Comparison of ENCODE assay signal across 9 cellular contexts in the genomic region with DNA sequence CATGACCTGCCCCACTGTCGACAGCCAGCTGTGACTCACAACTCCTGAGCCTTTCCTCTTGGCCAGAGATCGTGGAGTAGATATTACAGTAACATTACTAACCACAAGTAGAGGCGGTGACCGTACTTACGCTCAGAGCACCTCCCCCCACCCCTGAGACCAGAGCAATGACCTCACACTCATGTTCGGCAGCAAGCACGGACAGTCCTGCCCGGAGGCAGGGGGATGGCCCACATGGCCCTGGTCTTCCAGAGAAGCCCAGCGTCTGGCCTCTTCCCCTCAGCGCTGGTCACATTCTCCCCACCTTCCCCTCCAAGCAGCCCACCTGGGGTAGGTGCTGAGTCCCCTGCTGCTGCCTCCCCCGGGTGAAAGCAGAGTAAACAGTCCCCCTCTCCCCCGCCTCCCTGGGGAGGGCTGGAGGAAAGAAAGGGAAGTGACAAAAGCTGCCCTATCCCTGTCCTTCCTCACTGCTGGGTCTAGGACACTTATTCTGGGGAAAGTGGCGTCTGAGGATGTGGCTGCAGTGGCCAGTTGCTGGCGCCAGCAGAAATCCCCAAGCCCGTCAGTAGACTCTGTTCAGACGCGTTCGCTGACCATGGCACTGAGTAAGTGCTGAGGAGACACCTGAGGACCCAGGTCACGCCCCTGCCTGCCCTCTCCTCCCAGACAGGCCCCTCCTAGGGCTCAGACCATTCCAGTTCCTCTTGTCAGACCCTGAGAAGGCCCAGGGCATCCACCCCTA.
A peak's percentile ranks its signal among the peaks of the same experiment; 100 is the strongest.
DNase-seq lines count a peak whose midpoint lies in the region; ATAC-seq and TF ChIP-seq lines count a peak whose summit lies in the region.
"Had no signal": no experiment of that assay in that cellular context is flagged by ENCODE, and none has a peak within 500 bp of the region (broad histone marks: within the 10 kb centered on the region; RNA-seq: fewer than 3 reads in every experiment).

No MANE protein-coding gene starts in this region.

- H3K4me2 ChIP-seq in GM23248 (ENCODE audit: unreplicated experiment) (peak overlapping the region; percentile 39), fibroblast of lung (ENCODE audit: extremely low read depth, insufficient read depth, low read length) (peak overlapping the region; percentile 11), parathyroid adenoma (ENCODE audit: low read length) (peak overlapping the region; percentile 47)

- no peak overlapping the region for H3K27ac ChIP-seq in CD4-positive, alpha-beta T cell (ENCODE audit: low read depth, low read length)
- H3K27ac ChIP-seq in GM23248 (peak overlapping the region; percentile 88), fibroblast of lung (ENCODE audit: insufficient read depth, low read length) (peak overlapping the region; percentile 96), parathyroid adenoma (peak overlapping the region; percentile 5)

- no peaks in the 10 kb centered on the region for H3K4me1 Mint-ChIP-seq in CD4-positive, alpha-beta T cell (ENCODE audit: low read depth)

- peaks cover 62% of the 10 kb centered on the region for H3F3A ChIP-seq in GM23248 (ENCODE audit: insufficient read depth)

- H3K4me3 Mint-ChIP-seq in CD4-positive, alpha-beta T cell, result no peak overlapping the region
- H3K4me3 Mint-ChIP-seq: IgD-negative memory B cell had no signal

- POLR2A ChIA-PET in CD4-positive, alpha-beta T cell (lab: Charles Lee), result no interaction called here

- no peak overlapping the region for H3K27ac Mint-ChIP-seq in CD4-positive, alpha-beta T cell
- H3K27ac Mint-ChIP-seq: IgD-negative memory B cell had no signal

- H3K36me3 Mint-ChIP-seq in CD4-positive, alpha-beta T cell (ENCODE audit: low read depth), result no peaks in the 10 kb centered on the region
- H3K36me3 Mint-ChIP-seq: IgD-negative memory B cell had no signal

- no peaks in the 10 kb centered on the region for H3K79me2 ChIP-seq in GM23248 (ENCODE audit: insufficient read depth)
- H3K79me2 ChIP-seq in fibroblast of lung (ENCODE audit: control insufficient read depth, insufficient read depth, low read length), result no peaks in the 10 kb centered on the region
- no peaks in the 10 kb centered on the region for H3K79me2 ChIP-seq in parathyroid adenoma

- H3K4me1 ChIP-seq in GM23248 (ENCODE audit: insufficient read depth) (peaks cover 71% of the 10 kb centered on the region), fibroblast of lung (ENCODE audit: control insufficient read depth, extremely low read depth, insufficient read depth, low read length) (peaks cover 69% of the 10 kb centered on the region), parathyroid adenoma (peaks cover 4% of the 10 kb centered on the region)

- no peaks in the 10 kb centered on the region for H3K9me2 ChIP-seq in GM23248 (ENCODE audit: insufficient read depth)

- CTCF ChIA-PET in CD4-positive, alpha-beta T cell (lab: Charles Lee), result interaction anchor here (1.2 kb wide), 1 partner anchor 289 kb away, joined by 3 read pairs; no protein-coding TSS in a partner anchor

- ATAC-seq in CD4-positive, alpha-beta T cell (ENCODE audit: poor library complexity), result peak; percentile 43

- H3K4me3 ChIP-seq in GM23248 (no peak overlapping the region), fibroblast of lung (replicated peaks in 1 of 4; ENCODE audit: control extremely low read depth in 1 of 4, insufficient read depth in 1 of 4, low read depth in 3 of 4, low read length in 4 of 4) (no peak overlapping the region), parathyroid adenoma (ENCODE audit: low read depth, low read length) (peak overlapping the region; percentile 12)

- H3K9me3 Mint-ChIP-seq in CD4-positive, alpha-beta T cell, result peaks cover 2% of the 10 kb centered on the region

- H3K9ac ChIP-seq in GM23248 (peak overlapping the region; percentile 76), fibroblast of lung (ENCODE audit: insufficient read depth, low read length) (peak overlapping the region; percentile 53), parathyroid adenoma (no peak overlapping the region)

- H3K27me3 ChIP-seq in CD4-positive, alpha-beta T cell (ENCODE audit: control insufficient read depth, insufficient read depth, low read length), result no peaks in the 10 kb centered on the region
- no peaks in the 10 kb centered on the region for H3K27me3 ChIP-seq in GM23248 (replicated peaks; ENCODE audit: insufficient read depth)
- no peaks in the 10 kb centered on the region for H3K27me3 ChIP-seq in fibroblast of lung (ENCODE audit: control insufficient read depth, insufficient read depth, low read length)
- H3K27me3 ChIP-seq in parathyroid adenoma (ENCODE audit: control insufficient read depth, insufficient read depth, low read length), result no peaks in the 10 kb centered on the region

- in situ Hi-C loops in GM23248 (cut with MboI), result no loop called here

- 23 to 26% methylated on average over 19 of the region's 19 CpGs for WGBS in GM23248 (ENCODE audit: low coverage in 1 of 2, low lambda C conversion rate in 2 of 2, missing lambda C conversion rate in 2 of 2), 2 experiments

- DNase-seq in CD4-positive, alpha-beta T cell, result no peak
- peak; percentile 100 for DNase-seq in GM23248
- peak; percentile 90 for DNase-seq in RKO (ENCODE audit: low spot score)
- peak; percentile 100 for DNase-seq in fibroblast of lung (ENCODE audit: low read depth in 2 of 2)
- DNase-seq in middle frontal gyrus (ENCODE audit: extremely low spot score, low spot score), result no peak
- DNase-seq in retina, result no peak
- DNase-seq in DMS79 treated with DMSO at 0.1 percent for 48 hours (lab: John Stamatoyannopoulos, UW), result no peak

- H2AFZ ChIP-seq in GM23248 (no peak overlapping the region), fibroblast of lung (ENCODE audit: low read length) (no peak overlapping the region), parathyroid adenoma (no peak overlapping the region)

- TF ChIP-seq CTCF in CD4-positive, alpha-beta T cell (IDR thresholded peaks at IDR 0.05), result no peak
- TF ChIP-seq CTCF in fibroblast of lung (conservative IDR thresholded peaks at IDR 0.05 in 1 of 2, IDR thresholded peaks at IDR 0.05 in 1 of 2; ENCODE audit: low read depth in 1 of 2, low read length in 2 of 2), result no peak
- no peak for TF ChIP-seq CTCF in parathyroid adenoma (IDR thresholded peaks at IDR 0.05)

- peaks cover 8% of the 10 kb centered on the region for H3K9me3 ChIP-seq in CD4-positive, alpha-beta T cell (ENCODE audit: control insufficient read depth, low read length)
- H3K9me3 ChIP-seq in GM23248 (ENCODE audit: low read depth) (no peaks in the 10 kb centered on the region), fibroblast of lung (ENCODE audit: control insufficient read depth, insufficient read depth, low read depth, low read length) (no peaks in the 10 kb centered on the region), parathyroid adenoma (ENCODE audit: control insufficient read depth, low read length) (no peaks in the 10 kb centered on the region)

- H4K20me1 ChIP-seq in GM23248 (ENCODE audit: insufficient read depth), result no peaks in the 10 kb centered on the region
- no peaks in the 10 kb centered on the region for H4K20me1 ChIP-seq in fibroblast of lung (ENCODE audit: control insufficient read depth, extremely low read depth, insufficient read depth, low read length)

- H3K27me3 Mint-ChIP-seq in CD4-positive, alpha-beta T cell, result peaks cover 6% of the 10 kb centered on the region

- intact Hi-C loops in CD4-positive, alpha-beta T cell (cut with DNase I, micrococcal nuclease), result no loop called here

- H3K36me3 ChIP-seq in GM23248 (ENCODE audit: low read depth) (no peaks in the 10 kb centered on the region), fibroblast of lung (ENCODE audit: control insufficient read depth, insufficient read depth, low read length) (no peaks in the 10 kb centered on the region), parathyroid adenoma (ENCODE audit: control insufficient read depth, insufficient read depth, low read length) (no peaks in the 10 kb centered on the region)

Comparison
In these comparisons a context has a peak if more than half of its experiments do, and no peak if none do; other contexts are left out.
1. DNase-seq: peak in GM23248 (single experiment), RKO (single experiment) and fibroblast of lung (2 of 2); none in CD4-positive, alpha-beta T cell (0 of 10), middle frontal gyrus (single experiment), retina (single experiment) and DMS79 treated with DMSO at 0.1 percent for 48 hours (single experiment).
2. Peak in every context shown above with its lines, with median percentiles within 50 percentile points of each other: H3K4me2 ChIP-seq.